1 cellular context compared by ENCODE assay signal in genomic region chr12:46475972-46476645, GRCh38.
TF ChIP-seq lines count a peak whose summit lies in the region.

No MANE protein-coding gene starts in this region.

TF ChIP-seq in IMR-90, 13 proteins besides CTCF, POLR2A, EP300 and RAD21:
- TF ChIP-seq RFX5 (IDR thresholded peaks at IDR 0.05; ENCODE audit: low read depth, low read length) (no peak), SMC3 (IDR thresholded peaks at IDR 0.05; ENCODE audit: low read depth, low read length) (no peak), CHD1 (IDR thresholded peaks at IDR 0.05; ENCODE audit: low read depth, low read length) (no peak), FOS (IDR thresholded peaks at IDR 0.05; ENCODE audit: low read depth, low read length) (no peak), NFE2L2 (IDR thresholded peaks at IDR 0.05; ENCODE audit: low read depth, low read length) (no peak), MAZ (IDR thresholded peaks at IDR 0.05; ENCODE audit: borderline replicate concordance, low read depth, low read length) (no peak), BHLHE40 (IDR thresholded peaks at IDR 0.05; ENCODE audit: low read depth, low read length) (no peak), MXI1 (IDR thresholded peaks at IDR 0.05; ENCODE audit: borderline replicate concordance, low read depth, low read length) (no peak)
